ENCODE assay signal across 8 cellular contexts in the genomic region with DNA sequence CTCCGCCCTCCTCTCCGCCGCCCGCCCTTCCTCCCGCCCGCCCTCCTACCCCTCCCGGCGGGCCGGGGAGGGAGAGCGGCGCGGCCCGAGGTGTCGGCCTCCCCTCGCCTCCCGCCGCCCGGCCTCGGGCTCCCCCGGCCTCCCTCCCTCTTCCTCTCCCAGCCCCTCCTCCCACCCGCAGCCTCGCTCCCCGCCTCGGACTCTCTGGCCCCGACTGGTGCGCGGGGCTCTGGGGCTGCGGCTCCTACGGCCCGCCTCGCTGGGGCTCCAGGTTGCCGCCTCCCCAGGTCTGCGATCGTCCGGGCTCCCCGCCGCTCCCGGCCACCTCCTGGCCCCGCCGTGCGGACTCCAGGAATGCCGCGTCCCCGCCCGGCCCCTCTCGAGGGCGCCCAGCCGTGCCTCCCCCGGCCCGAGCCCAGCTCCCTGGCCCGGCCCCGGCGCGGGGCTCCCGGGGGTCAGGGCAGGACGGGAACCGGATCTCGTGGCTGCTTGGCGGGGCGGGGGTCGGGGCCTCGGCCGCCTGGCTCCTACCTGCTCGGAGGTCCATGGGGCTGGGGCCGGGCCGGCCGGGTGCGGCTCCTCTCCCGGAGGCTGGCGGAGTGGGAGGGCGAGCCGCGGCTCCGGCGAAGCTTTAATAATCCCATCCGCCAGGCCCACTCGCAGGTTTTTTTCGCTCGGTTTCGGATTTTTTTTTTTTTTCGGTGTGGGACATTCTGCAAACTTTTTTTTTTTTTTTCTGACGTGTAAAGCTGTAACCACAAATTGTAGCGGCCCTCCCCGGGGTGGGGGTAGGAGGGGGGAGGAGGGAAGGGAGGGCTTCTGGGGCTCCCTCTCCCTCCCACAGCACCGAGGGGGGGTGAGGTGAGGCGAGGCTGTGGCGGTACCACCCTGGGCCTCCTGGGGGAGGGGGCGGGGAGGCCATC. TPM values are rescaled to one million over a fixed set of nuclear protein-coding genes. Genes with fewer than 3 reads are reported as not detected.
DNase-seq lines count a peak whose midpoint lies in the region; ATAC-seq and TF ChIP-seq lines count a peak whose summit lies in the region.

A gene (minus strand): TSS at position 606 of the 923 bp plus-strand sequence. CDS start 59 bp downstream, at position 547.

- ATAC-seq in PC-3 (peak; percentile 23), omental fat pad (ENCODE audit: low FRiP score) (peak; percentile 42), GM21619 (IDR thresholded peaks at IDR 0.05; ENCODE audit: unreplicated experiment) (no peak), GM18858 (IDR thresholded peaks at IDR 0.05; ENCODE audit: unreplicated experiment) (no peak)

- H3K4me1 ChIP-seq in A673 (ENCODE audit: insufficient read depth, low read length, poor library complexity, severe bottlenecking) (peaks cover 36% of the 10 kb centered on the region), PC-3 (ENCODE audit: insufficient read depth, low read length) (peaks cover 59% of the 10 kb centered on the region)

- H3K27ac ChIP-seq in A673 (ENCODE audit: low read depth, low read length, poor library complexity, severe bottlenecking), result peak within 1 kb of the TSS; percentile 67
- H3K27ac ChIP-seq in PC-3 (ENCODE audit: low read length), result peak within 1 kb of the TSS; percentile 100

- peak within 1 kb of the TSS; percentile 42 for H2AFZ ChIP-seq in PC-3 (ENCODE audit: low read length)

- no TSS peak for BruUV-seq in A673 (replicated peaks; lab: Mats Ljungman, UMichigan)
- BruUV-seq in PC-3 (replicated peaks; lab: Mats Ljungman, UMichigan), result no TSS peak

- DNase-seq in A673 (ENCODE audit: low spot score), result no peak
- DNase-seq in GM19238 (ENCODE audit: insufficient read length, low spot score), result peak; percentile 78
- peak; percentile 89 for DNase-seq in PC-3
- DNase-seq in activated effector memory CD4-positive, alpha-beta T cell treated with anti-CD3 and anti-CD28 coated beads, Interleukin-2, amount 50 U/mL, for 16 hours, result peak; percentile 91
- DNase-seq in foreskin fibroblast, result peak; percentile 86 to 91
- DNase-seq in omental fat pad (ENCODE audit: low spot score), result no peak

- peaks cover 13% of the 10 kb centered on the region for H3F3A ChIP-seq in PC-3 (ENCODE audit: low read length, unreplicated experiment)

- H3K27me3 ChIP-seq in A673 (replicated peaks; ENCODE audit: insufficient read depth, low read depth, low read length, poor library complexity) (no peaks in the 10 kb centered on the region), PC-3 (ENCODE audit: low read length) (no peaks in the 10 kb centered on the region)

- peak within 1 kb of the TSS; percentile 100 for H3K9ac ChIP-seq in PC-3 (ENCODE audit: low read length)

- TF ChIP-seq CTCF in A673 (conservative IDR thresholded peaks at IDR 0.05; ENCODE audit: low read depth, low read length), result no peak
- no peak for TF ChIP-seq CTCF in PC-3 (conservative IDR thresholded peaks at IDR 0.05; ENCODE audit: low read depth, low read length)
- TF ChIP-seq CTCF in foreskin fibroblast (IDR thresholded peaks at IDR 0.05; ENCODE audit: low read depth, low read length), result no peak
- no peak for TF ChIP-seq CTCF in omental fat pad (IDR thresholded peaks at IDR 0.05)

- peak within 1 kb of the TSS; percentile 96 for H3K4me2 ChIP-seq in PC-3 (ENCODE audit: low read length)

- H3K4me3 ChIP-seq in A673 (ENCODE audit: low read depth, low read length, poor library complexity, severe bottlenecking) (peak within 1 kb of the TSS; percentile 74), PC-3 (ENCODE audit: low read length) (peak within 1 kb of the TSS; percentile 90), foreskin fibroblast (ENCODE audit: low read depth in 1 of 2, low read length in 2 of 2) (peak within 1 kb of the TSS; percentile 67 to 69)

- intact Hi-C loops in A673 (cut with micrococcal nuclease; ENCODE audit: unreplicated experiment) (no loop called here), PC-3 (cut with micrococcal nuclease) (loop anchor here (5.0 kb wide), 1 partner anchor 111 kb away; no protein-coding TSS in a partner anchor)

- peaks cover 39% of the 10 kb centered on the region for H4K20me1 ChIP-seq in PC-3 (ENCODE audit: low read length)

- POLR2A ChIA-PET in A673 (lab: Charles Lee; ENCODE audit: low non-redundant PET) (interaction anchor here (0.5 to 0.7 kb wide), 3 partner anchors 13 to 23 kb away, joined by 5 to 10 read pairs (median 9); no protein-coding TSS in a partner anchor), PC-3 (lab: Charles Lee; ENCODE audit: unreplicated experiment) (interaction anchor here (0.5 to 1.6 kb wide), 11 partner anchors 11 to 1268 kb away, joined by 3 to 32 read pairs (median 4); a partner anchor contains a TSS)

- H3K79me2 ChIP-seq in PC-3 (ENCODE audit: low read length), result peaks cover 52% of the 10 kb centered on the region

- no peaks in the 10 kb centered on the region for H3K9me3 ChIP-seq in A673 (ENCODE audit: low read depth, low read length, poor library complexity, severe bottlenecking)
- no peaks in the 10 kb centered on the region for H3K9me3 ChIP-seq in PC-3 (ENCODE audit: low read length)

- no peaks in the 10 kb centered on the region for H3K9me2 ChIP-seq in PC-3 (replicated peaks; ENCODE audit: low read length)

- CTCF ChIA-PET in A673 (lab: Charles Lee), result interaction anchor here (0.7 to 1.7 kb wide), 4 partner anchors 16 to 28 kb away, joined by 4 to 18 read pairs (median 8); a partner anchor contains a TSS
- CTCF ChIA-PET in PC-3 (lab: Charles Lee), result interaction anchor here (0.6 to 2.8 kb wide), 10 partner anchors 9 to 203 kb away, joined by 3 to 16 read pairs (median 6); a partner anchor contains a TSS

- H3K36me3 ChIP-seq in A673 (ENCODE audit: insufficient read depth, low read length, poor library complexity, severe bottlenecking), result no peaks in the 10 kb centered on the region
- peaks cover 20% of the 10 kb centered on the region; the same call in 1 of the 2 replicates for H3K36me3 ChIP-seq in PC-3 (ENCODE audit: low read depth, low read length)

RNA-seq across cellular contexts. Expression of the gene that starts here (rescaled TPM):
- total RNA-seq in A673 (2021) (0.69 and 0.87 TPM in 2 replicates), PC-3 (2014; rRNA removed) (48.3 and 63.5 TPM in 2 replicates), omental fat pad (10 to 100 TPM in 3 of 4 donors, 1 to 10 TPM in 1; 4.1 to 51.4 (median 25.1) TPM)

Comparison
In these comparisons a context has a peak if more than half of its experiments do, and no peak if none do; other contexts are left out.
1. DNase-seq: peak in GM19238 (single experiment), PC-3 (single experiment), activated effector memory CD4-positive, alpha-beta T cell treated with anti-CD3 and anti-CD28 coated beads, Interleukin-2, amount 50 U/mL, for 16 hours (single experiment) and foreskin fibroblast (2 of 2); none in A673 (single experiment) and omental fat pad (single experiment).
2. ATAC-seq: peak in PC-3 (single experiment) and omental fat pad (single experiment); none in GM21619 (single experiment) and GM18858 (single experiment).
3. Peak in every context shown above with its lines, with median percentiles within 50 percentile points of each other: H3K4me3 ChIP-seq.